Comparison of ENCODE assay signal across 9 cellular contexts in genomic region chr14:53109688-53110041, GRCh38. TPM values are rescaled to one million over a fixed set of nuclear protein-coding genes. Genes with fewer than 3 reads are reported as not detected.
DNase-seq lines count a peak whose midpoint lies in the region; ATAC-seq, FAIRE-seq and TF ChIP-seq lines count a peak whose summit lies in the region.
"Had no signal": no experiment of that assay in that cellular context is flagged by ENCODE, and none has a peak within 500 bp of the region (broad histone marks: within the 10 kb centered on the region; RNA-seq: fewer than 3 reads in every experiment).

No MANE protein-coding gene starts in this region.

- peak overlapping the region; percentile 62; the same call in 1 of the 2 replicates for H3K4me2 ChIP-seq in GM23338

- H3K27ac Mint-ChIP-seq in GM23338, result no peak overlapping the region
- H3K27ac Mint-ChIP-seq in effector memory CD8-positive, alpha-beta T cell, result no peak overlapping the region

- H3K4me3 ChIP-seq in GM23338, result no peak overlapping the region

- no peak overlapping the region for H3K4me3 Mint-ChIP-seq in activated T-cell treated with anti-CD3 and anti-CD28 coated beads, Interleukin-2, amount 50 U/mL, for 4 hours
- no peak overlapping the region for H3K4me3 Mint-ChIP-seq in GM23338
- H3K4me3 Mint-ChIP-seq in effector memory CD8-positive, alpha-beta T cell, result no peak overlapping the region

- peaks cover 2% of the 10 kb centered on the region for H3K36me3 Mint-ChIP-seq in activated T-cell treated with anti-CD3 and anti-CD28 coated beads, Interleukin-2, amount 50 U/mL, for 4 hours (ENCODE audit: insufficient read depth)
- peaks cover 5% of the 10 kb centered on the region; the same call in 2 of the 3 replicates for H3K36me3 Mint-ChIP-seq in GM23338 (ENCODE audit: low read depth)
- H3K36me3 Mint-ChIP-seq in effector memory CD8-positive, alpha-beta T cell (ENCODE audit: insufficient read depth), result peaks cover 4% of the 10 kb centered on the region

- H4K20me1 ChIP-seq in GM23338 (replicated peaks; ENCODE audit: insufficient read depth), result no peaks in the 10 kb centered on the region

- H3F3A ChIP-seq in GM23338 (replicated peaks; ENCODE audit: low read depth), result no peaks in the 10 kb centered on the region

- H3K9me2 ChIP-seq in GM23338 (ENCODE audit: insufficient read depth), result no peaks in the 10 kb centered on the region

- no peaks in the 10 kb centered on the region for H3K27me3 Mint-ChIP-seq in activated T-cell treated with anti-CD3 and anti-CD28 coated beads, Interleukin-2, amount 50 U/mL, for 4 hours (ENCODE audit: low read depth)
- peaks cover 6% of the 10 kb centered on the region for H3K27me3 Mint-ChIP-seq in GM23338 (ENCODE audit: insufficient read depth, low read depth, poor library complexity)
- H3K27me3 Mint-ChIP-seq in effector memory CD8-positive, alpha-beta T cell, result no peaks in the 10 kb centered on the region

- H3K9me3 Mint-ChIP-seq in activated T-cell treated with anti-CD3 and anti-CD28 coated beads, Interleukin-2, amount 50 U/mL, for 4 hours, result no peaks in the 10 kb centered on the region
- H3K9me3 Mint-ChIP-seq in GM23338, result peaks cover 6% of the 10 kb centered on the region; the same call in 2 of the 3 replicates
- no peaks in the 10 kb centered on the region for H3K9me3 Mint-ChIP-seq in effector memory CD8-positive, alpha-beta T cell

- no peaks in the 10 kb centered on the region for H3K36me3 ChIP-seq in GM23338 (ENCODE audit: insufficient read depth)

- no peak overlapping the region for H2AFZ ChIP-seq in GM23338

- no peaks in the 10 kb centered on the region for H3K27me3 ChIP-seq in GM23338 (ENCODE audit: insufficient read depth)

- no peak for DNase-seq in activated T-cell treated with anti-CD3 and anti-CD28 coated beads, Interleukin-2, amount 50 U/mL, for 4 hours
- no peak for DNase-seq in activated T-cell treated with anti-CD3 and anti-CD28 coated beads, Interleukin-2, amount 50 U/mL, for 48 hours
- DNase-seq in GM23338 (ENCODE audit: low spot score), result no peak
- no peak for DNase-seq in stimulated activated naive CD8-positive, alpha-beta T cell treated with anti-CD3 and anti-CD28 coated beads, Interleukin-15, Interleukin-2, amounts not matched to agents 100 U/mL and 50 U/mL, for 24 hours
- no peak for DNase-seq in AML-193 (lab: John Stamatoyannopoulos, UW)
- no peak for DNase-seq in effector memory CD8-positive, alpha-beta T cell
- no peak for DNase-seq in urothelium cell line (ENCODE audit: low spot score)

- H3K79me2 ChIP-seq in GM23338 (replicated peaks; ENCODE audit: insufficient read depth), result peaks cover 8% of the 10 kb centered on the region

- FAIRE-seq in urothelium cell line (lab: Jason Lieb, UNC), result no peak
- FAIRE-seq: endometrium had no signal

- peaks cover 14% of the 10 kb centered on the region for H3K4me1 ChIP-seq in GM23338 (ENCODE audit: insufficient read depth)

- no peak for TF ChIP-seq CTCF in GM23338 (conservative IDR thresholded peaks at IDR 0.05; ENCODE audit: low read depth in 2 of 2)

- ATAC-seq in activated T-cell treated with anti-CD3 and anti-CD28 coated beads, Interleukin-2, amount 50 U/mL, for 4 hours, result peak; percentile 9 to 27
- no peak for ATAC-seq in GM23338
- ATAC-seq in HG03460 (IDR thresholded peaks at IDR 0.05; ENCODE audit: unreplicated experiment), result peak; percentile 28
- ATAC-seq in stimulated activated naive CD8-positive, alpha-beta T cell treated with anti-CD3 and anti-CD28 coated beads, Interleukin-15, Interleukin-2, amounts not matched to agents 100 U/mL and 50 U/mL, for 24 hours, result peak; percentile 8
- no peak for ATAC-seq in effector memory CD8-positive, alpha-beta T cell (replicated peaks)

- H3K27ac ChIP-seq in GM23338 (ENCODE audit: low read depth), result no peak overlapping the region; the same call in 1 of the 2 replicates

- H3K4me1 Mint-ChIP-seq in activated T-cell treated with anti-CD3 and anti-CD28 coated beads, Interleukin-2, amount 50 U/mL, for 4 hours (ENCODE audit: low read depth), result peaks cover 20% of the 10 kb centered on the region
- peaks cover 3% of the 10 kb centered on the region; the same call in 2 of the 3 replicates for H3K4me1 Mint-ChIP-seq in GM23338
- peaks cover 4 to 23% of the 10 kb centered on the region in 2 donors for H3K4me1 Mint-ChIP-seq in effector memory CD8-positive, alpha-beta T cell (ENCODE audit: low read depth in 2 of 2)

TF ChIP-seq in GM23338, 12 proteins besides CTCF, POLR2A, EP300 and RAD21 (continues in another document):
- no peak for TF ChIP-seq POLR2AphosphoS5 (IDR thresholded peaks at IDR 0.05; ENCODE audit: low read depth)
- no peak for TF ChIP-seq STAT1 (IDR thresholded peaks at IDR 0.05; ENCODE audit: unreplicated experiment)
- TF ChIP-seq, protein P1, sequence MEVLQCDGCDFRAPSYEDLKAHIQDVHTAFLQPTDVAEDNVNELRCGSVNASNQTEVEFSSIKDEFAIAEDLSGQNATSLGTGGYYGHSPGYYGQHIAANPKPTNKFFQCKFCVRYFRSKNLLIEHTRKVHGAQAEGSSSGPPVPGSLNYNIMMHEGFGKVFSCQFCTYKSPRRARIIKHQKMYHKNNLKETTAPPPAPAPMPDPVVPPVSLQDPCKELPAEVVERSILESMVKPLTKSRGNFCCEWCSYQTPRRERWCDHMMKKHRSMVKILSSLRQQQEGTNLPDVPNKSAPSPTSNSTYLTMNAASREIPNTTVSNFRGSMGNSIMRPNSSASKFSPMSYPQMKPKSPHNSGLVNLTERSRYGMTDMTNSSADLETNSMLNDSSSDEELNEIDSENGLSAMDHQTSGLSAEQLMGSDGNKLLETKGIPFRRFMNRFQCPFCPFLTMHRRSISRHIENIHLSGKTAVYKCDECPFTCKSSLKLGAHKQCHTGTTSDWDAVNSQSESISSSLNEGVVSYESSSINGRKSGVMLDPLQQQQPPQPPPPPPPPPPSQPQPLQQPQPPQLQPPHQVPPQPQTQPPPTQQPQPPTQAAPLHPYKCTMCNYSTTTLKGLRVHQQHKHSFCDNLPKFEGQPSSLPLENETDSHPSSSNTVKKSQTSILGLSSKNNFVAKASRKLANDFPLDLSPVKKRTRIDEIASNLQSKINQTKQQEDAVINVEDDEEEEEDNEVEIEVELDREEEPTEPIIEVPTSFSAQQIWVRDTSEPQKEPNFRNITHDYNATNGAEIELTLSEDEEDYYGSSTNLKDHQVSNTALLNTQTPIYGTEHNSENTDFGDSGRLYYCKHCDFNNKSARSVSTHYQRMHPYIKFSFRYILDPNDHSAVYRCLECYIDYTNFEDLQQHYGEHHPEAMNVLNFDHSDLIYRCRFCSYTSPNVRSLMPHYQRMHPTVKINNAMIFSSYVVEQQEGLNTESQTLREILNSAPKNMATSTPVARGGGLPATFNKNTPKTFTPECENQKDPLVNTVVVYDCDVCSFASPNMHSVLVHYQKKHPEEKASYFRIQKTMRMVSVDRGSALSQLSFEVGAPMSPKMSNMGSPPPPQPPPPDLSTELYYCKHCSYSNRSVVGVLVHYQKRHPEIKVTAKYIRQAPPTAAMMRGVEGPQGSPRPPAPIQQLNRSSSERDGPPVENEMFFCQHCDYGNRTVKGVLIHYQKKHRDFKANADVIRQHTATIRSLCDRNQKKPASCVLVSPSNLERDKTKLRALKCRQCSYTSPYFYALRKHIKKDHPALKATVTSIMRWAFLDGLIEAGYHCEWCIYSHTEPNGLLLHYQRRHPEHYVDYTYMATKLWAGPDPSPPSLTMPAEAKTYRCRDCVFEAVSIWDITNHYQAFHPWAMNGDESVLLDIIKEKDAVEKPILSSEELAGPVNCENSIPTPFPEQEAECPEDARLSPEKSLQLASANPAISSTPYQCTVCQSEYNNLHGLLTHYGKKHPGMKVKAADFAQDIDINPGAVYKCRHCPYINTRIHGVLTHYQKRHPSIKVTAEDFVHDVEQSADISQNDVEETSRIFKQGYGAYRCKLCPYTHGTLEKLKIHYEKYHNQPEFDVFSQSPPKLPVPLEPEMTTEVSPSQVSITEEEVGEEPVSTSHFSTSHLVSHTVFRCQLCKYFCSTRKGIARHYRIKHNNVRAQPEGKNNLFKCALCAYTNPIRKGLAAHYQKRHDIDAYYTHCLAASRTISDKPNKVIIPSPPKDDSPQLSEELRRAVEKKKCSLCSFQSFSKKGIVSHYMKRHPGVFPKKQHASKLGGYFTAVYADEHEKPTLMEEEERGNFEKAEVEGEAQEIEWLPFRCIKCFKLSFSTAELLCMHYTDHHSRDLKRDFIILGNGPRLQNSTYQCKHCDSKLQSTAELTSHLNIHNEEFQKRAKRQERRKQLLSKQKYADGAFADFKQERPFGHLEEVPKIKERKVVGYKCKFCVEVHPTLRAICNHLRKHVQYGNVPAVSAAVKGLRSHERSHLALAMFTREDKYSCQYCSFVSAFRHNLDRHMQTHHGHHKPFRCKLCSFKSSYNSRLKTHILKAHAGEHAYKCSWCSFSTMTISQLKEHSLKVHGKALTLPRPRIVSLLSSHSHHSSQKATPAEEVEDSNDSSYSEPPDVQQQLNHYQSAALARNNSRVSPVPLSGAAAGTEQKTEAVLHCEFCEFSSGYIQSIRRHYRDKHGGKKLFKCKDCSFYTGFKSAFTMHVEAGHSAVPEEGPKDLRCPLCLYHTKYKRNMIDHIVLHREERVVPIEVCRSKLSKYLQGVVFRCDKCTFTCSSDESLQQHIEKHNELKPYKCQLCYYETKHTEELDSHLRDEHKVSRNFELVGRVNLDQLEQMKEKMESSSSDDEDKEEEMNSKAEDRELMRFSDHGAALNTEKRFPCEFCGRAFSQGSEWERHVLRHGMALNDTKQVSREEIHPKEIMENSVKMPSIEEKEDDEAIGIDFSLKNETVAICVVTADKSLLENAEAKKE (CRISPR knock-in tag; IDR thresholded peaks at IDR 0.05), result no peak
- TF ChIP-seq ZNF331 (CRISPR knock-in tag; IDR thresholded peaks at IDR 0.05; ENCODE audit: low read depth), result no peak

RNA-seq across cellular contexts. Expression of gene DDHD1, which starts 43.5 kb away (rescaled TPM):
- total RNA-seq in activated T-cell treated with anti-CD3 and anti-CD28 coated beads, Interleukin-2, amount 50 U/mL, for 4 hours, result 10 to 100 TPM; 35.7 to 36.8 (median 36.5) TPM
- 27.2 and 28.9 TPM in 2 replicates for total RNA-seq in GM23338 (2014; rRNA removed; shearing (Covaris generic))
- polyA plus RNA-seq in GM23338 (2016; fragmentation: Nextera tagmentation; extraction: Ambion mirVana), result 9.0 and 11.2 TPM in 2 replicates

Comparison
In these comparisons a context has a peak if more than half of its experiments do, and no peak if none do; other contexts are left out.
1. ATAC-seq: peak in activated T-cell treated with anti-CD3 and anti-CD28 coated beads, Interleukin-2, amount 50 U/mL, for 4 hours (2 of 2), HG03460 (single experiment) and stimulated activated naive CD8-positive, alpha-beta T cell treated with anti-CD3 and anti-CD28 coated beads, Interleukin-15, Interleukin-2, amounts not matched to agents 100 U/mL and 50 U/mL, for 24 hours (single experiment); none in GM23338 (single experiment) and effector memory CD8-positive, alpha-beta T cell (single experiment).